In the genomic region with DNA sequence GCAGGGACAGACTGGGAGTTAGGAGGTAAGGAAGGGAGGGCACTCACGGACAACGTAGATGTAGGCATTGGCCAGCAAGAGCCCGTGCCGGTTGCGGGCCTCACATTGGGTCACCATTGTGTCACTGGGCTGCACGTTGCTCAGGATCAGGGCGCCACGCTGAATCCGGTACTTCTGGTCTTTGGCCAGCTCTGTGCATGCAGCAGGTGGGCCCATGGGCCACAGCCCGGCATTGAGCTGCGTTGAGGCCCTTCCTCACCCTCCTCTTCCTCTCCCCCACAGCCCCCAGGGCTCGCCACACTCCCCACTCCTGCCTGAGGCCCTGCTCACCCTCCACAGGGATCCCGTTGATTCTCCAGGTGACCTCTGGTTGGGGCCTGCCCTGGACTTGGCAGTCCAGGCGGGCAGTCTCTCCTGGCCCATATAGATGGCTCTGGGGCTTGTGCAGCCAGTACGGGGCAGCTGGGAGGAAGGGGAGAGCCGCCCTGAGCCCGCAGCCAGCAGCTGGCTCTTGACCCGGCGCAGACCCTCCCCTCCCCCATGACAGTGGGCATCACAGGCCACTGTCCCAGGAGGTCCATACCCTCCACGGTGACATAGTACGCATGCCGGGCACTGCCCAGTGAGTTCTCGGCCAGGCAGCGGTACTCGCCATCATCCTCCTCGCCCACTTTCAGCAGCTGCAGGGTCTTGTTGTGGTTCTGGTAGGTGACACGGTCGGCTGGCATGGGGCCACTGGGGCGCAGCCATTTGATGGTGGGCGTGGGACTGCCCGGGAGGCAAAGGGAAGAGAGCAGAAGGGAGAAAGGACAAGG, we compare ENCODE assay signal across 16 cellular contexts. TPM values are rescaled to one million over a fixed set of nuclear protein-coding genes. Genes with fewer than 3 reads are reported as not detected.
DNase-seq lines count a peak whose midpoint lies in the region; FAIRE-seq and TF ChIP-seq lines count a peak whose summit lies in the region.
"Had no signal": no experiment of that assay in that cellular context is flagged by ENCODE, and none has a peak within 500 bp of the region (broad histone marks: within the 10 kb centered on the region; RNA-seq: fewer than 3 reads in every experiment).

No MANE protein-coding gene starts in this region.

- peaks cover 71% of the 10 kb centered on the region for H3K27me3 ChIP-seq in BLaER1
- peaks cover 0 to 29% (median 6%) of the 10 kb centered on the region in 7 donors for H3K27me3 ChIP-seq in spleen (replicated peaks in 1 of 7)

- TF ChIP-seq CTCF in GM13977 (IDR thresholded peaks at IDR 0.05; ENCODE audit: extremely low read depth, insufficient read depth, missing control alignments) (no peak), kidney (IDR thresholded peaks at IDR 0.05; ENCODE audit: borderline replicate concordance, extremely low read depth, insufficient read depth) (no peak), spleen (IDR thresholded peaks at IDR 0.05 in 8 of 11, conservative IDR thresholded peaks at IDR 0.05 in 3 of 11) (no peak)

- H3K27ac ChIP-seq in BLaER1 (no peak overlapping the region), kidney (ENCODE audit: low read depth in 2 of 2, low read length in 2 of 2) (no peak overlapping the region), spleen (no peak overlapping the region), substantia nigra (ENCODE audit: low read depth, low read length, poor library complexity, severe bottlenecking) (no peak overlapping the region)

- H3K4me1 ChIP-seq in BLaER1 (peaks cover 13% of the 10 kb centered on the region), kidney (ENCODE audit: control insufficient read depth in 1 of 2, insufficient read depth in 1 of 2, low read depth in 1 of 2, low read length in 2 of 2) (no peaks in the 10 kb centered on the region), spleen (no peaks in the 10 kb centered on the region)
- H3K4me1 ChIP-seq: Caco-2 had no signal

- in situ Hi-C loops in GM13977 (cut with MboI; ENCODE audit: low pct_unique_long_range_greater_than_20kb, low sequenced_read_pairs, unreplicated experiment): no loop called here

- 79 to 91% (median 88%) methylated on average over 19 to 31 of the region's 31 CpGs; no CpG with 5 or more reads in 1 of the 5 donors for WGBS in spleen, 5 donors

- peaks cover 62% of the 10 kb centered on the region for H4K20me1 ChIP-seq in BLaER1

- no peak for FAIRE-seq in kidney (lab: Jason Lieb, UNC)

- H3K9me3 ChIP-seq in BLaER1 (no peaks in the 10 kb centered on the region; the same call in 1 of the 2 replicates), kidney (ENCODE audit: control insufficient read depth in 1 of 2, low read length in 2 of 2) (no peaks in the 10 kb centered on the region), spleen (no peaks in the 10 kb centered on the region)
- H3K9me3 ChIP-seq: Caco-2 had no signal

- no peak overlapping the region for H3K4me3 ChIP-seq in BLaER1
- H3K4me3 ChIP-seq in kidney (ENCODE audit: low read length in 2 of 2): no peak overlapping the region
- H3K4me3 ChIP-seq in spleen: no peak overlapping the region
- H3K4me3 ChIP-seq: GM23338 had no signal

- H3K36me3 ChIP-seq in BLaER1 (peaks cover 22% of the 10 kb centered on the region; the same call in 1 of the 2 replicates), kidney (ENCODE audit: control insufficient read depth in 1 of 2, insufficient read depth in 2 of 2, low read length in 2 of 2) (no peaks in the 10 kb centered on the region), spleen (no peaks in the 10 kb centered on the region)

- no peak for TF ChIP-seq POLR2A in spleen (IDR thresholded peaks at IDR 0.05)

- intact Hi-C loops in kidney (cut with DNase I) (no loop called here), spleen (cut with DNase I; ENCODE audit: low total_unique reads) (no loop called here)

- DNase-seq in GM13977 (ENCODE audit: low spot score): peak; percentile 19
- peak; percentile 66 for DNase-seq in kidney
- DNase-seq in spleen: peak; percentile 69
- no peak for DNase-seq in substantia nigra (lab: John Stamatoyannopoulos, UW)
- DNase-seq in effector CD8-positive, alpha-beta T cell (lab: John Stamatoyannopoulos, UW): no peak
- DNase-seq: Caco-2; CD8-positive, alpha-beta memory T cell; DMS53; GF-D8; H9; IMR-90 had no signal

- peak overlapping the region; percentile 5; the same call in 1 of the 2 replicates for H3K4me2 ChIP-seq in BLaER1
- H3K4me2 ChIP-seq: GM23338 had no signal

- no peak overlapping the region for H3K9ac ChIP-seq in BLaER1
- no peak overlapping the region for H3K9ac ChIP-seq in kidney (ENCODE audit: low read length in 2 of 2)

RNA-seq across cellular contexts. Expression of a gene that starts 16.3 kb away (rescaled TPM):
- total RNA-seq in kidney (71.9 TPM), spleen (1 to 10 TPM; 1.2 to 5.1 (median 2.2) TPM)
- polyA plus RNA-seq in kidney (ENCODE audit: insufficient read depth, low read depth, low replicate concordance) (26.1 TPM), spleen (1 to 10 TPM; 1.6 to 3.4 (median 3.2) TPM)
- total RNA-seq: HT-29 had no signal

RNA-seq across cellular contexts. Expression of a gene that starts 34.8 kb away (rescaled TPM):
- total RNA-seq in kidney: 2.3 TPM
- 22.1 TPM for polyA plus RNA-seq in kidney (ENCODE audit: insufficient read depth, low read depth, low replicate concordance)
- under 1 TPM in 1 of 7 donors, not detected in 6; 0.52 TPM for total RNA-seq in spleen
- polyA plus RNA-seq in spleen: under 1 TPM; 0.22 to 0.77 (median 0.26) TPM
- total RNA-seq: A673; Caco-2; CD8-positive, alpha-beta memory T cell; GM23338; H9; HT-29; IMR-90 had no signal
- polyA plus RNA-seq: BJ; CD8-positive, alpha-beta memory T cell; GM23338; IMR-90 had no signal

RNA-seq across cellular contexts. Expression of a gene that starts 39.3 kb away (rescaled TPM):
- 7.0 TPM for total RNA-seq in kidney
- polyA plus RNA-seq in kidney (ENCODE audit: insufficient read depth, low read depth, low replicate concordance): 4.7 TPM
- total RNA-seq in spleen: 10 to 100 TPM in 5 of 7 donors, 1 to 10 TPM in 2; 6.4 to 15.4 (median 10.7) TPM
- polyA plus RNA-seq in spleen: 10 to 100 TPM in 1 of 3 donors, 1 to 10 TPM in 2; 3.7 to 21.8 (median 9.4) TPM

RNA-seq across cellular contexts. Expression of a gene that starts 56.4 kb away (rescaled TPM):
- total RNA-seq in kidney (73.0 TPM), spleen (100 to 1,000 TPM; 176 to 317 (median 236) TPM)
- polyA plus RNA-seq in kidney (ENCODE audit: insufficient read depth, low read depth, low replicate concordance) (38.3 TPM), spleen (100 to 1,000 TPM; 297 to 713 (median 635) TPM)

Comparison
In these comparisons a context has a peak if more than half of its experiments do, and no peak if none do; other contexts are left out.
1. DNase-seq: peak in GM13977 (single experiment), kidney (single experiment) and spleen (single experiment); none in substantia nigra (0 of 49) and effector CD8-positive, alpha-beta T cell (single experiment).
2. RNA of a gene that starts 16.3 kb away (total RNA-seq): 71.9 TPM in kidney (single experiment); 1.2 to 5.1 TPM in spleen; every median in the first group is over 10 times any median in the second.